ENCODE assay signal across 16 cellular contexts in genomic region chr13:97285221-97285955, GRCh38.
"Had no signal": no experiment of that assay in that cellular context is flagged by ENCODE, and none has a peak within 500 bp of the region (broad histone marks: within the 10 kb centered on the region; RNA-seq: fewer than 3 reads in every experiment).

No MANE protein-coding gene starts in this region.

- H3K36me3 ChIP-seq: cardiac muscle cell, colonic mucosa, lower lobe of right lung had no signal

- H3K9ac ChIP-seq: parathyroid adenoma had no signal

- DNase-seq: activated CD4-positive, alpha-beta T cell treated with anti-CD3 and anti-CD28 coated beads for 4 hours; activated CD8-positive, alpha-beta memory T cell treated with anti-CD3 and anti-CD28 coated beads, Interleukin-2, amount 50 U/mL, for 48 hours; activated CD8-positive, alpha-beta T cell treated with anti-CD3 and anti-CD28 coated beads, Interleukin-2, amount 10 ng/mL, durations not matched to agents 7 days and 5 days; activated naive CD4-positive, alpha-beta T cell treated with anti-CD3 and anti-CD28 coated beads, Interleukin-2, amount 10 ng/mL, durations not matched to agents 7 days and 5 days; colonic mucosa; effector CD8-positive, alpha-beta T cell; left cardiac atrium; lower lobe of right lung; midbrain; naive thymus-derived CD4-positive, alpha-beta T cell; SW 1271 had no signal

- ATAC-seq: activated CD8-positive, alpha-beta T cell treated with anti-CD3 and anti-CD28 coated beads, Interleukin-2, amount 10 ng/mL, durations not matched to agents 7 days and 5 days; left cardiac atrium; lower lobe of right lung; naive thymus-derived CD4-positive, alpha-beta T cell had no signal

- H3K27me3 ChIP-seq: cardiac muscle cell, colonic mucosa had no signal

- H3K4me3 ChIP-seq: cardiac muscle cell, colonic mucosa, lower lobe of right lung, smooth muscle cell had no signal

- H3K9me3 Mint-ChIP-seq: activated naive CD4-positive, alpha-beta T cell treated with anti-CD3 and anti-CD28 coated beads, Interleukin-2, amount 10 ng/mL, durations not matched to agents 7 days and 5 days; activated T-helper 2 cell treated with anti-CD3 and anti-CD28 coated beads, Interferon-gamma antibody, Interleukin-2, Interleukin-4, amounts not matched to agents 10 μg/mL and 5 μg/mL and 100 μg/mL, durations not matched to agents 14 hours and 24 hours and 36 hours; naive thymus-derived CD4-positive, alpha-beta T cell had no signal

- H3K27ac Mint-ChIP-seq: activated CD8-positive, alpha-beta T cell treated with anti-CD3 and anti-CD28 coated beads, Interleukin-2, amount 10 ng/mL, durations not matched to agents 7 days and 5 days; activated naive CD4-positive, alpha-beta T cell treated with anti-CD3 and anti-CD28 coated beads, Interleukin-2, amount 10 ng/mL, durations not matched to agents 7 days and 5 days; activated T-helper 2 cell treated with anti-CD3 and anti-CD28 coated beads, Interferon-gamma antibody, Interleukin-2, Interleukin-4, amounts not matched to agents 10 μg/mL and 5 μg/mL and 100 μg/mL, durations not matched to agents 14 hours and 24 hours and 36 hours; naive thymus-derived CD4-positive, alpha-beta T cell had no signal

- H3K9me3 ChIP-seq: colonic mucosa, lower lobe of right lung had no signal

- H3K27me3 Mint-ChIP-seq: activated naive CD4-positive, alpha-beta T cell treated with anti-CD3 and anti-CD28 coated beads, Interleukin-2, amount 10 ng/mL, durations not matched to agents 7 days and 5 days; naive thymus-derived CD4-positive, alpha-beta T cell had no signal

- H3K27ac ChIP-seq: cardiac muscle cell, colonic mucosa, epithelial cell of prostate, lower lobe of right lung, parathyroid adenoma had no signal

- H3K4me3 Mint-ChIP-seq: activated CD8-positive, alpha-beta T cell treated with anti-CD3 and anti-CD28 coated beads, Interleukin-2, amount 10 ng/mL, durations not matched to agents 7 days and 5 days; activated naive CD4-positive, alpha-beta T cell treated with anti-CD3 and anti-CD28 coated beads, Interleukin-2, amount 10 ng/mL, durations not matched to agents 7 days and 5 days; naive thymus-derived CD4-positive, alpha-beta T cell had no signal
